ENCODE assay signal across 21 cellular contexts in the genomic region with DNA sequence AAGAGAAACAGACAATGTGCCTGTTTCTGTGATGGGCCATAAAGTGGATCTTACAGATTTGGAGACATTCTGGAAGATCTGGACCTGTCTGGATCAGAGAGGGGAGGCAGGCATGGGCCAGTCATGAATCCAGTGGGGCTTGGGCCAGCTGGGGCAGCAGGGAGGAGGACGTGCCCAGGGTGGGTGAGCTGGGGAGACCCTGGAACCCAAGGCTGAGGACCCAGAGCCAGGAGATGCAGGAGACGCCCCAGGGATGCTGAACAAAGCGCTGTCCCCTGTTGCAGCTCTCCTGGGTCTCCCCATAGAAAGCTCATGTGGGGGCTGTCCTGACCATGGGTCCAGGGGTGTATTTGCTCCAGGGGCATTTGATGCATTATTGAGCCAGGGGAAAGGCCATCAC. TPM values are rescaled to one million over a fixed set of nuclear protein-coding genes. Genes with fewer than 3 reads are reported as not detected.
DNase-seq lines count a peak whose midpoint lies in the region; ATAC-seq and TF ChIP-seq lines count a peak whose summit lies in the region.
"Had no signal": no experiment of that assay in that cellular context is flagged by ENCODE, and none has a peak within 500 bp of the region (broad histone marks: within the 10 kb centered on the region; RNA-seq: fewer than 3 reads in every experiment).

No MANE protein-coding gene starts in this region.

- H3K27ac ChIP-seq in neutrophil, result peak overlapping the region; percentile 100
- H3K27ac ChIP-seq: KMS-11 had no signal

- no peak for ATAC-seq in T-helper 17 cell
- no peak for ATAC-seq in HG02678 (IDR thresholded peaks at IDR 0.05; ENCODE audit: unreplicated experiment)
- ATAC-seq: CD8-positive, alpha-beta T cell had no signal

- H3K27ac Mint-ChIP-seq in activated naive CD4-positive, alpha-beta T cell treated with anti-CD3 and anti-CD28 coated beads for 36 hours, result peak overlapping the region; percentile 0
- peak overlapping the region; percentile 57 for H3K27ac Mint-ChIP-seq in T-helper 17 cell
- H3K27ac Mint-ChIP-seq in activated T-helper 2 cell treated with anti-CD3 and anti-CD28 coated beads, Interferon-gamma antibody, Interleukin-2, Interleukin-4, amounts not matched to agents 10 μg/mL and 5 μg/mL and 100 μg/mL, durations not matched to agents 14 hours and 24 hours and 36 hours, result peak overlapping the region; percentile 75
- H3K27ac Mint-ChIP-seq: CD8-positive, alpha-beta T cell had no signal

- no peaks in the 10 kb centered on the region for H3K36me3 Mint-ChIP-seq in activated naive CD4-positive, alpha-beta T cell treated with anti-CD3 and anti-CD28 coated beads for 36 hours (ENCODE audit: low read depth)
- H3K36me3 Mint-ChIP-seq in T-helper 17 cell (ENCODE audit: low read depth), result no peaks in the 10 kb centered on the region
- H3K36me3 Mint-ChIP-seq in activated T-helper 2 cell treated with anti-CD3 and anti-CD28 coated beads, Interferon-gamma antibody, Interleukin-2, Interleukin-4, amounts not matched to agents 10 μg/mL and 5 μg/mL and 100 μg/mL, durations not matched to agents 14 hours and 24 hours and 36 hours (ENCODE audit: low read depth), result no peaks in the 10 kb centered on the region
- H3K36me3 Mint-ChIP-seq: CD8-positive, alpha-beta T cell had no signal

- no peaks in the 10 kb centered on the region for H3K9me3 Mint-ChIP-seq in activated naive CD4-positive, alpha-beta T cell treated with anti-CD3 and anti-CD28 coated beads for 36 hours
- no peaks in the 10 kb centered on the region for H3K9me3 Mint-ChIP-seq in activated T-helper 2 cell treated with anti-CD3 and anti-CD28 coated beads, Interferon-gamma antibody, Interleukin-2, Interleukin-4, amounts not matched to agents 10 μg/mL and 5 μg/mL and 100 μg/mL, durations not matched to agents 14 hours and 24 hours and 36 hours
- H3K9me3 Mint-ChIP-seq: CD8-positive, alpha-beta T cell had no signal

- peaks cover 24% of the 10 kb centered on the region for H3K4me1 Mint-ChIP-seq in activated naive CD4-positive, alpha-beta T cell treated with anti-CD3 and anti-CD28 coated beads for 36 hours (ENCODE audit: low read depth)
- H3K4me1 Mint-ChIP-seq in T-helper 17 cell, result peaks cover 17% of the 10 kb centered on the region
- peaks cover 42% of the 10 kb centered on the region for H3K4me1 Mint-ChIP-seq in activated T-helper 2 cell treated with anti-CD3 and anti-CD28 coated beads, Interferon-gamma antibody, Interleukin-2, Interleukin-4, amounts not matched to agents 10 μg/mL and 5 μg/mL and 100 μg/mL, durations not matched to agents 14 hours and 24 hours and 36 hours (ENCODE audit: low read depth)

- no peaks in the 10 kb centered on the region for H3K9me3 ChIP-seq in T-helper 17 cell (ENCODE audit: control insufficient read depth, low read length, poor library complexity, severe bottlenecking)
- no peaks in the 10 kb centered on the region for H3K9me3 ChIP-seq in neutrophil
- H3K9me3 ChIP-seq: MG63 had no signal

- H3K27me3 ChIP-seq in neutrophil, result no peaks in the 10 kb centered on the region
- H3K27me3 ChIP-seq: MG63 had no signal

- H3K4me3 Mint-ChIP-seq in activated naive CD4-positive, alpha-beta T cell treated with anti-CD3 and anti-CD28 coated beads for 36 hours, result no peak overlapping the region
- H3K4me3 Mint-ChIP-seq in T-helper 17 cell, result no peak overlapping the region
- no peak overlapping the region for H3K4me3 Mint-ChIP-seq in activated T-helper 2 cell treated with anti-CD3 and anti-CD28 coated beads, Interferon-gamma antibody, Interleukin-2, Interleukin-4, amounts not matched to agents 10 μg/mL and 5 μg/mL and 100 μg/mL, durations not matched to agents 14 hours and 24 hours and 36 hours (ENCODE audit: low read depth)
- H3K4me3 Mint-ChIP-seq: CD8-positive, alpha-beta T cell had no signal

- peaks cover 59% of the 10 kb centered on the region for H3K36me3 ChIP-seq in neutrophil
- H3K36me3 ChIP-seq: MG63 had no signal

- no peak for TF ChIP-seq CTCF in neutrophil (IDR thresholded peaks at IDR 0.05)

- CTCF ChIA-PET in activated naive CD4-positive, alpha-beta T cell treated with anti-CD3 and anti-CD28 coated beads for 36 hours (lab: Charles Lee), result interaction anchor here (0.5 to 1.2 kb wide), 4 partner anchors 28 to 130 kb away, joined by 3 read pairs; no protein-coding TSS in a partner anchor

- H3K4me3 ChIP-seq in neutrophil (ENCODE audit: low read depth in 1 of 2, low read length in 1 of 2), result peak overlapping the region; percentile 79 to 90
- H3K4me3 ChIP-seq: MG63 had no signal

- no peak for DNase-seq in activated naive CD4-positive, alpha-beta T cell treated with anti-CD3 and anti-CD28 coated beads for 36 hours
- DNase-seq in activated naive CD4-positive, alpha-beta T cell treated with Interleukin-2 at 50 U/mL for 16 hours, result no peak
- DNase-seq in T-helper 17 cell (no peak), RPMI8226 (no peak), hippocampal formation (lab: John Stamatoyannopoulos, UW) (no peak)
- no peak for DNase-seq in activated T-helper 2 cell treated with anti-CD3 and anti-CD28 coated beads, Interferon-gamma antibody, Interleukin-2, Interleukin-4, amounts not matched to agents 10 μg/mL and 5 μg/mL and 100 μg/mL, durations not matched to agents 14 hours and 24 hours and 36 hours (ENCODE audit: low spot score)
- DNase-seq: ACHN; CD8-positive, alpha-beta T cell; GF-D8; GOT3; MG63; NCI-H1092 treated with DMSO at 0.1 percent for 48 hours; NCI-H1694; NCI-H2107; NCI-H226; NCI-H526 had no signal

- intact Hi-C loops in activated naive CD4-positive, alpha-beta T cell treated with anti-CD3 and anti-CD28 coated beads for 36 hours (cut with micrococcal nuclease), result no loop called here
- intact Hi-C loops in activated T-helper 2 cell treated with anti-CD3 and anti-CD28 coated beads, Interferon-gamma antibody, Interleukin-2, Interleukin-4, amounts not matched to agents 10 μg/mL and 5 μg/mL and 100 μg/mL, durations not matched to agents 14 hours and 24 hours and 36 hours (cut with micrococcal nuclease), result no loop called here

- H3K27me3 Mint-ChIP-seq in activated naive CD4-positive, alpha-beta T cell treated with anti-CD3 and anti-CD28 coated beads for 36 hours (ENCODE audit: low read depth), result no peaks in the 10 kb centered on the region
- peaks cover 10% of the 10 kb centered on the region for H3K27me3 Mint-ChIP-seq in T-helper 17 cell
- H3K27me3 Mint-ChIP-seq in activated T-helper 2 cell treated with anti-CD3 and anti-CD28 coated beads, Interferon-gamma antibody, Interleukin-2, Interleukin-4, amounts not matched to agents 10 μg/mL and 5 μg/mL and 100 μg/mL, durations not matched to agents 14 hours and 24 hours and 36 hours (ENCODE audit: low read depth), result peaks cover 6% of the 10 kb centered on the region

- peaks cover 85 to 88% of the 10 kb centered on the region in 2 experiments for H3K4me1 ChIP-seq in neutrophil (ENCODE audit: control insufficient read depth in 1 of 2, insufficient read depth in 1 of 2, low read depth in 1 of 2, low read length in 1 of 2)

RNA-seq across cellular contexts. Expression of a gene that starts 1.5 kb away (rescaled TPM):
- not detected for total RNA-seq in activated naive CD4-positive, alpha-beta T cell treated with anti-CD3 and anti-CD28 coated beads for 36 hours
- total RNA-seq in T-helper 17 cell, result 1 to 10 TPM in 1 of 2 donors, under 1 TPM in 1; 0.70 to 4.1 TPM
- total RNA-seq in activated T-helper 2 cell treated with anti-CD3 and anti-CD28 coated beads, Interferon-gamma antibody, Interleukin-2, Interleukin-4, amounts not matched to agents 10 μg/mL and 5 μg/mL and 100 μg/mL, durations not matched to agents 14 hours and 24 hours and 36 hours, result not detected in 2 replicates
- total RNA-seq: CD8-positive, alpha-beta T cell; OCI-LY7; RPMI7951 had no signal

RNA-seq across cellular contexts. Expression of a gene that starts 26.2 kb away (rescaled TPM):
- total RNA-seq in activated naive CD4-positive, alpha-beta T cell treated with anti-CD3 and anti-CD28 coated beads for 36 hours, result 1 to 10 TPM; 5.5 to 6.0 TPM
- total RNA-seq in T-helper 17 cell, result 1 to 10 TPM; 1.2 to 1.5 TPM
- total RNA-seq in activated T-helper 2 cell treated with anti-CD3 and anti-CD28 coated beads, Interferon-gamma antibody, Interleukin-2, Interleukin-4, amounts not matched to agents 10 μg/mL and 5 μg/mL and 100 μg/mL, durations not matched to agents 14 hours and 24 hours and 36 hours, result 17.0 and 17.2 TPM in 2 replicates

RNA-seq across cellular contexts. Expression of a gene that starts 58.1 kb away (rescaled TPM):
- 10 to 100 TPM; 71.5 to 74.1 TPM for total RNA-seq in activated naive CD4-positive, alpha-beta T cell treated with anti-CD3 and anti-CD28 coated beads for 36 hours
- 10 to 100 TPM; 35.9 to 39.8 TPM for total RNA-seq in T-helper 17 cell
- 91.7 and 93.1 TPM in 2 replicates for total RNA-seq in activated T-helper 2 cell treated with anti-CD3 and anti-CD28 coated beads, Interferon-gamma antibody, Interleukin-2, Interleukin-4, amounts not matched to agents 10 μg/mL and 5 μg/mL and 100 μg/mL, durations not matched to agents 14 hours and 24 hours and 36 hours

Comparison
In these comparisons a context has a peak if more than half of its experiments do, and no peak if none do; other contexts are left out.
1. H3K27ac Mint-ChIP-seq: peak in every context shown above with its lines; median percentile 75 in activated T-helper 2 cell treated with anti-CD3 and anti-CD28 coated beads, Interferon-gamma antibody, Interleukin-2, Interleukin-4, amounts not matched to agents 10 μg/mL and 5 μg/mL and 100 μg/mL, durations not matched to agents 14 hours and 24 hours and 36 hours; 57 in T-helper 17 cell; 0 in activated naive CD4-positive, alpha-beta T cell treated with anti-CD3 and anti-CD28 coated beads for 36 hours.